ENCODE assay signal across 8 cellular contexts in genomic region chr20:47576516-47577033, GRCh38.
DNase-seq lines count a peak whose midpoint lies in the region; ATAC-seq, FAIRE-seq and TF ChIP-seq lines count a peak whose summit lies in the region.

No MANE protein-coding gene starts in this region.

- POLR2A ChIA-PET in A673 (lab: Charles Lee; ENCODE audit: low non-redundant PET) (interaction anchor here (0.7 kb wide), 1 partner anchor 17 kb away, joined by 12 read pairs; no protein-coding TSS in a partner anchor), K562 (lab: Yijun Ruan, JAX) (interaction anchor here (0.8 to 1.2 kb wide), 2 partner anchors 11 to 185 kb away, joined by 3 to 8 read pairs; no protein-coding TSS in a partner anchor)

- H3K9ac ChIP-seq in K562 (ENCODE audit: insufficient read depth in 1 of 2, low read depth in 2 of 2, low read length in 2 of 2) (peak overlapping the region; percentile 64 to 67; a peak in 3 of 4 replicates), skeletal muscle satellite cell (ENCODE audit: low read depth, low read length) (peak overlapping the region; percentile 5)

- in situ Hi-C loops in K562 (cut with MboI) = no loop called here

- intact Hi-C loops in A673 (cut with micrococcal nuclease; ENCODE audit: unreplicated experiment) = no loop called here
- intact Hi-C loops in K562 (cut with micrococcal nuclease) = no loop called here

- TF ChIP-seq CTCF in A673 (conservative IDR thresholded peaks at IDR 0.05; ENCODE audit: low read depth, low read length) = no peak
- no peak for TF ChIP-seq CTCF in K562 (IDR thresholded peaks at IDR 0.05 in 2 of 3, conservative IDR thresholded peaks at IDR 0.05 in 1 of 3; ENCODE audit: insufficient read depth in 2 of 3, low read depth in 1 of 3, low read length in 3 of 3)

- TF ChIP-seq POLR2A in GM12892 (IDR thresholded peaks at IDR 0.05; ENCODE audit: low read depth, low read length) (no peak), K562 (conservative IDR thresholded peaks at IDR 0.05) (no peak)

- H3K36me3 ChIP-seq in A673 (ENCODE audit: insufficient read depth, low read length, poor library complexity, severe bottlenecking) (no peaks in the 10 kb centered on the region), K562 (ENCODE audit: control insufficient read depth, insufficient read depth, low read length) (no peaks in the 10 kb centered on the region), skeletal muscle satellite cell (ENCODE audit: insufficient read depth, low read length) (peaks cover 3% of the 10 kb centered on the region)

- H3K79me2 ChIP-seq in K562 (ENCODE audit: control insufficient read depth, insufficient read depth, low read length) = peaks cover 68% of the 10 kb centered on the region

- H3K4me1 ChIP-seq in A673 (ENCODE audit: insufficient read depth, low read length, poor library complexity, severe bottlenecking) = peaks cover 54% of the 10 kb centered on the region
- H3K4me1 ChIP-seq in K562 (replicated peaks in 1 of 2; ENCODE audit: control insufficient read depth in 2 of 2, insufficient read depth in 2 of 2, low read length in 2 of 2) = peaks cover 2 to 33% of the 10 kb centered on the region in 2 experiments; a peak in 4 of 5 replicates
- peaks cover 19% of the 10 kb centered on the region for H3K4me1 ChIP-seq in skeletal muscle satellite cell (ENCODE audit: control insufficient read depth, insufficient read depth, low read length)

- ATAC-seq in HG03460 (IDR thresholded peaks at IDR 0.05; ENCODE audit: unreplicated experiment) (peak; percentile 79), K562 (peak; percentile 94), GM21360 (IDR thresholded peaks at IDR 0.05; ENCODE audit: unreplicated experiment) (no peak)

- no peak for TF ChIP-seq RAD21 in K562 (CRISPR knock-in tag; conservative IDR thresholded peaks at IDR 0.05 in 1 of 2, IDR thresholded peaks at IDR 0.05 in 1 of 2)

- peaks cover 7% of the 10 kb centered on the region for H3K9me3 ChIP-seq in A673 (ENCODE audit: low read depth, low read length, poor library complexity, severe bottlenecking)
- no peaks in the 10 kb centered on the region for H3K9me3 ChIP-seq in K562 (replicated peaks; ENCODE audit: control insufficient read depth, insufficient read depth, low read depth, low read length)
- no peaks in the 10 kb centered on the region for H3K9me3 ChIP-seq in skeletal muscle satellite cell (replicated peaks; ENCODE audit: low read length)

- DNase-seq in A673 (ENCODE audit: low spot score) = peak; percentile 78
- DNase-seq in GM12892 (ENCODE audit: insufficient read length) = peak; percentile 36
- peak; percentile 61 for DNase-seq in NOMO-1 treated with DMSO at 0.1 percent for 48 hours (lab: John Stamatoyannopoulos, UW; ENCODE audit: unreplicated experiment)
- peak; percentile 77 to 90 (median 86) for DNase-seq in K562 (ENCODE audit: extremely low read depth in 1 of 4, low spot score in 3 of 4)
- peak in 26 of 51 donors; percentile 1 to 53 (median 21) for DNase-seq in hypothalamus (lab: John Stamatoyannopoulos, UW)

- H3K4me3 ChIP-seq in A673 (ENCODE audit: low read depth, low read length, poor library complexity, severe bottlenecking) (peak overlapping the region; percentile 9), K562 (no peak overlapping the region), skeletal muscle satellite cell (ENCODE audit: low read length) (no peak overlapping the region)

- H3K27me3 ChIP-seq in A673 (replicated peaks; ENCODE audit: insufficient read depth, low read depth, low read length, poor library complexity) (no peaks in the 10 kb centered on the region), K562 (ENCODE audit: control insufficient read depth in 2 of 2, insufficient read depth in 2 of 2, low read length in 2 of 2) (no peaks in the 10 kb centered on the region), skeletal muscle satellite cell (ENCODE audit: control insufficient read depth, insufficient read depth, low read length) (no peaks in the 10 kb centered on the region)

- WGBS in K562 (ENCODE audit: insufficient coverage, low coverage, missing lambda C conversion rate) = 3% methylated on average over 4 of the region's 4 CpGs

- H3K9me1 ChIP-seq in K562 (ENCODE audit: control insufficient read depth, insufficient read depth, low read length) = no peaks in the 10 kb centered on the region

- TF ChIP-seq EP300 in K562 (IDR thresholded peaks at IDR 0.05; ENCODE audit: low read length) = no peak; the same call in 1 of the 2 replicates

- CTCF ChIA-PET in A673 (lab: Charles Lee) (no interaction called here), K562 (lab: Yijun Ruan, JAX; ENCODE audit: low intra/inter-chr PET ratio) (no interaction called here)

- peak overlapping the region; percentile 61 for H2AFZ ChIP-seq in K562 (ENCODE audit: low read depth, low read length)

- H3K27ac ChIP-seq in A673 (ENCODE audit: low read depth, low read length, poor library complexity, severe bottlenecking) (peak overlapping the region; percentile 0), K562 (ENCODE audit: extremely low read depth, low read depth, low read length) (peak overlapping the region; percentile 83)

- H3K4me2 ChIP-seq in K562 (ENCODE audit: insufficient read depth, low read length) = peak overlapping the region; percentile 54
- H3K4me2 ChIP-seq in skeletal muscle satellite cell (ENCODE audit: low read length) = peak overlapping the region; percentile 65

- no peaks in the 10 kb centered on the region for H4K20me1 ChIP-seq in K562 (replicated peaks; ENCODE audit: control insufficient read depth, insufficient read depth, low read length)

- FAIRE-seq in GM12892 (lab: Jason Lieb, UNC) = peak; percentile 83
- peak; percentile 95 for FAIRE-seq in K562 (lab: Jason Lieb, UNC)

- BruUV-seq in A673 (replicated peaks; lab: Mats Ljungman, UMichigan) (no TSS peak), K562 (replicated peaks; lab: Mats Ljungman, UMichigan) (no TSS peak)

TF ChIP-seq in K562, 482 proteins besides CTCF, POLR2A, EP300 and RAD21 (continues in another document):
- TF ChIP-seq CC2D1A (IDR thresholded peaks at IDR 0.05) (0 out of 2 replicates have a peak, but pooled peaks have one; percentile 38), ZNF431 (CRISPR knock-in tag; IDR thresholded peaks at IDR 0.05) (no peak), SAFB2 (IDR thresholded peaks at IDR 0.05; ENCODE audit: borderline replicate concordance, low read depth, low read length, severe bottlenecking) (no peak), PKNOX1 (IDR thresholded peaks at IDR 0.05) (peak; percentile 50), RFX5 (IDR thresholded peaks at IDR 0.05; ENCODE audit: low read depth, low read length) (no peak), ZSCAN32 (CRISPR knock-in tag; IDR thresholded peaks at IDR 0.05) (no peak), DMBX1 (CRISPR knock-in tag; IDR thresholded peaks at IDR 0.05; ENCODE audit: borderline replicate concordance) (0 out of 2 replicates have a peak, but pooled peaks have one; percentile 42), CHD2 (IDR thresholded peaks at IDR 0.05; ENCODE audit: low read depth, low read length) (no peak), RBM15 (IDR thresholded peaks at IDR 0.05; ENCODE audit: insufficient read depth, low read length) (no peak), ZNF143 (CRISPR knock-in tag; IDR thresholded peaks at IDR 0.05) (no peak), SMARCC2 (IDR thresholded peaks at IDR 0.05; ENCODE audit: low read depth) (peak; percentile 19; the same call in 1 of the 2 replicates)
- TF ChIP-seq, protein P1, sequence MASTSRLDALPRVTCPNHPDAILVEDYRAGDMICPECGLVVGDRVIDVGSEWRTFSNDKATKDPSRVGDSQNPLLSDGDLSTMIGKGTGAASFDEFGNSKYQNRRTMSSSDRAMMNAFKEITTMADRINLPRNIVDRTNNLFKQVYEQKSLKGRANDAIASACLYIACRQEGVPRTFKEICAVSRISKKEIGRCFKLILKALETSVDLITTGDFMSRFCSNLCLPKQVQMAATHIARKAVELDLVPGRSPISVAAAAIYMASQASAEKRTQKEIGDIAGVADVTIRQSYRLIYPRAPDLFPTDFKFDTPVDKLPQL (IDR thresholded peaks at IDR 0.05; ENCODE audit: extremely low read depth, insufficient read length) = no peak

Comparison
In these comparisons a context has a peak if more than half of its experiments do, and no peak if none do; other contexts are left out.
1. DNase-seq: peak in every context shown above with its lines; median percentile 86 in K562; 78 in A673; 61 in NOMO-1 treated with DMSO at 0.1 percent for 48 hours; 36 in GM12892; 21 in hypothalamus.